13 cellular contexts compared by ENCODE assay signal in genomic region chr12:15726029-15726756, GRCh38.
DNase-seq lines count a peak whose midpoint lies in the region; ATAC-seq and TF ChIP-seq lines count a peak whose summit lies in the region.
"Had no signal": no experiment of that assay in that cellular context is flagged by ENCODE, and none has a peak within 500 bp of the region (broad histone marks: within the 10 kb centered on the region; RNA-seq: fewer than 3 reads in every experiment).

No MANE protein-coding gene starts in this region.

- in situ Hi-C loops in GM23248 (cut with MboI), result no loop called here

- peak overlapping the region; percentile 13; the same call in 1 of the 2 replicates for H3K4me3 ChIP-seq in GM23248
- H3K4me3 ChIP-seq in SK-N-SH (ENCODE audit: low read depth in 2 of 2, low read length in 1 of 2), result no peak overlapping the region
- H3K4me3 ChIP-seq: thyroid gland had no signal

- H3K4me2 ChIP-seq in GM23248 (ENCODE audit: unreplicated experiment), result peak overlapping the region; percentile 76
- peak overlapping the region; percentile 23; the same call in 1 of the 2 replicates for H3K4me2 ChIP-seq in SK-N-SH

- H3F3A ChIP-seq in GM23248 (ENCODE audit: insufficient read depth) (peaks cover 53% of the 10 kb centered on the region), SK-N-SH (replicated peaks; ENCODE audit: insufficient read depth) (peaks cover 24% of the 10 kb centered on the region)

- no peaks in the 10 kb centered on the region for H3K36me3 Mint-ChIP-seq in natural killer cell treated with Interleukin-12 subunit alpha and Interleukin-12 subunit beta and Interleukin-15 and Interleukin-18, amount 100 ng/mL, for 72 hours
- H3K36me3 Mint-ChIP-seq in activated naive CD8-positive, alpha-beta T cell treated with anti-CD3 and anti-CD28 coated beads, Interleukin-2, amount 50 U/mL, for 24 hours (ENCODE audit: low read depth), result no peaks in the 10 kb centered on the region
- H3K36me3 Mint-ChIP-seq: T-cell had no signal

- TF ChIP-seq RAD21 in SK-N-SH (IDR thresholded peaks at IDR 0.05; ENCODE audit: low read length), result no peak

- no peak for TF ChIP-seq CTCF in SK-N-SH (IDR thresholded peaks at IDR 0.05)

- H3K27ac Mint-ChIP-seq in natural killer cell treated with Interleukin-12 subunit alpha and Interleukin-12 subunit beta and Interleukin-15 and Interleukin-18, amount 100 ng/mL, for 72 hours, result no peak overlapping the region
- no peak overlapping the region for H3K27ac Mint-ChIP-seq in activated naive CD8-positive, alpha-beta T cell treated with anti-CD3 and anti-CD28 coated beads, Interleukin-2, amount 50 U/mL, for 24 hours
- H3K27ac Mint-ChIP-seq: T-cell had no signal

- peak overlapping the region; percentile 71 for H3K9ac ChIP-seq in GM23248
- H3K9ac ChIP-seq in SK-N-SH, result peak overlapping the region; percentile 32; the same call in 1 of the 2 replicates

- H3K4me3 Mint-ChIP-seq in natural killer cell treated with Interleukin-12 subunit alpha and Interleukin-12 subunit beta and Interleukin-15 and Interleukin-18, amount 100 ng/mL, for 72 hours, result no peak overlapping the region
- H3K4me3 Mint-ChIP-seq in activated naive CD8-positive, alpha-beta T cell treated with anti-CD3 and anti-CD28 coated beads, Interleukin-2, amount 50 U/mL, for 24 hours, result no peak overlapping the region
- H3K4me3 Mint-ChIP-seq: T-cell had no signal

- intact Hi-C loops in Right ventricle myocardium superior (cut with DNase I), result no loop called here

- POLR2A ChIA-PET in SK-N-SH (lab: Yijun Ruan, JAX), result no interaction called here

- H3K79me2 ChIP-seq in GM23248 (ENCODE audit: insufficient read depth), result peaks cover 94% of the 10 kb centered on the region
- H3K79me2 ChIP-seq in SK-N-SH (ENCODE audit: insufficient read depth), result peaks cover 78% of the 10 kb centered on the region

- no peaks in the 10 kb centered on the region for H3K36me3 ChIP-seq in GM23248 (ENCODE audit: low read depth)
- peaks cover 0 to 3% of the 10 kb centered on the region in 2 experiments for H3K36me3 ChIP-seq in SK-N-SH (replicated peaks in 1 of 2; ENCODE audit: control insufficient read depth in 1 of 2, insufficient read depth in 2 of 2, low read length in 1 of 2)
- H3K36me3 ChIP-seq: thyroid gland had no signal

- DNase-seq in GM23248 (peak; percentile 52), SK-N-SH (no peak), Right ventricle myocardium superior (no peak), putamen (ENCODE audit: low spot score) (peak; percentile 33), amniotic stem cell (lab: John Stamatoyannopoulos, UW) (no peak)
- no peak for DNase-seq in natural killer cell treated with Interleukin-12 subunit alpha and Interleukin-12 subunit beta and Interleukin-15 and Interleukin-18, amount 100 ng/mL, for 72 hours (ENCODE audit: low spot score)
- DNase-seq in activated naive CD8-positive, alpha-beta T cell treated with anti-CD3 and anti-CD28 coated beads, Interleukin-2, amount 50 U/mL, for 24 hours, result no peak
- DNase-seq: COR-L47, NCI-H526, nucleus accumbens, T-cell, thyroid gland had no signal

- no peak for TF ChIP-seq EP300 in SK-N-SH (IDR thresholded peaks at IDR 0.05; ENCODE audit: borderline replicate concordance in 1 of 2, low read depth in 1 of 2, low read length in 1 of 2)

- 0 to 12% methylated on average over 1 of the region's 1 CpG for WGBS in GM23248 (ENCODE audit: low coverage in 1 of 2, low lambda C conversion rate in 2 of 2, missing lambda C conversion rate in 2 of 2), 2 experiments
- 71% methylated on average over 1 of the region's 1 CpG for WGBS in SK-N-SH (ENCODE audit: low lambda C conversion rate)

- H3K27me3 ChIP-seq in GM23248 (replicated peaks; ENCODE audit: insufficient read depth), result no peaks in the 10 kb centered on the region
- no peaks in the 10 kb centered on the region for H3K27me3 ChIP-seq in SK-N-SH (ENCODE audit: insufficient read depth)
- H3K27me3 ChIP-seq: thyroid gland had no signal

- H3K27me3 Mint-ChIP-seq in natural killer cell treated with Interleukin-12 subunit alpha and Interleukin-12 subunit beta and Interleukin-15 and Interleukin-18, amount 100 ng/mL, for 72 hours, result peaks cover 4 to 25% of the 10 kb centered on the region in 2 donors
- peaks cover 5% of the 10 kb centered on the region for H3K27me3 Mint-ChIP-seq in activated naive CD8-positive, alpha-beta T cell treated with anti-CD3 and anti-CD28 coated beads, Interleukin-2, amount 50 U/mL, for 24 hours

- CTCF ChIA-PET in SK-N-SH (lab: Yijun Ruan, JAX), result no interaction called here

- peak overlapping the region; percentile 92 for H3K27ac ChIP-seq in GM23248
- peak overlapping the region in 1 of 2 experiments; percentile 86; a peak in 2 of 4 replicates for H3K27ac ChIP-seq in SK-N-SH (ENCODE audit: low read depth in 2 of 2, low read length in 1 of 2)

- H3K9me3 Mint-ChIP-seq in natural killer cell treated with Interleukin-12 subunit alpha and Interleukin-12 subunit beta and Interleukin-15 and Interleukin-18, amount 100 ng/mL, for 72 hours, result no peaks in the 10 kb centered on the region
- H3K9me3 Mint-ChIP-seq in activated naive CD8-positive, alpha-beta T cell treated with anti-CD3 and anti-CD28 coated beads, Interleukin-2, amount 50 U/mL, for 24 hours, result no peaks in the 10 kb centered on the region
- H3K9me3 Mint-ChIP-seq: T-cell had no signal

- H3K9me2 ChIP-seq in GM23248 (ENCODE audit: insufficient read depth) (no peaks in the 10 kb centered on the region), SK-N-SH (no peaks in the 10 kb centered on the region)

- peak; percentile 59 for ATAC-seq in Right ventricle myocardium superior (ENCODE audit: poor library complexity)
- no peak for ATAC-seq in GM19467 (IDR thresholded peaks at IDR 0.05; ENCODE audit: unreplicated experiment)
- no peak for ATAC-seq in natural killer cell treated with Interleukin-12 subunit alpha and Interleukin-12 subunit beta and Interleukin-15 and Interleukin-18, amount 100 ng/mL, for 72 hours
- no peak for ATAC-seq in activated naive CD8-positive, alpha-beta T cell treated with anti-CD3 and anti-CD28 coated beads, Interleukin-2, amount 50 U/mL, for 24 hours
- ATAC-seq: T-cell had no signal

- no peaks in the 10 kb centered on the region for H4K20me1 ChIP-seq in GM23248 (ENCODE audit: insufficient read depth)
- no peaks in the 10 kb centered on the region for H4K20me1 ChIP-seq in SK-N-SH (ENCODE audit: insufficient read depth)

- H2AFZ ChIP-seq in GM23248, result no peak overlapping the region
- no peak overlapping the region for H2AFZ ChIP-seq in SK-N-SH (ENCODE audit: low read depth)

- H3K9me3 ChIP-seq in GM23248 (ENCODE audit: low read depth) (no peaks in the 10 kb centered on the region), SK-N-SH (peaks cover 8% of the 10 kb centered on the region; the same call in 1 of the 2 replicates)
- H3K9me3 ChIP-seq: thyroid gland had no signal

- H3K4me1 ChIP-seq in GM23248 (ENCODE audit: insufficient read depth), result peaks cover 51% of the 10 kb centered on the region
- peaks cover 0 to 30% of the 10 kb centered on the region in 2 experiments; a peak in 2 of 4 replicates for H3K4me1 ChIP-seq in SK-N-SH (ENCODE audit: control insufficient read depth in 1 of 2, insufficient read depth in 2 of 2, low read depth in 1 of 2, low read length in 1 of 2)

- no peaks in the 10 kb centered on the region for H3K4me1 Mint-ChIP-seq in natural killer cell treated with Interleukin-12 subunit alpha and Interleukin-12 subunit beta and Interleukin-15 and Interleukin-18, amount 100 ng/mL, for 72 hours (ENCODE audit: low read depth in 2 of 2)
- H3K4me1 Mint-ChIP-seq in activated naive CD8-positive, alpha-beta T cell treated with anti-CD3 and anti-CD28 coated beads, Interleukin-2, amount 50 U/mL, for 24 hours, result no peaks in the 10 kb centered on the region
- H3K4me1 Mint-ChIP-seq: T-cell had no signal

TF ChIP-seq in SK-N-SH, 30 proteins besides CTCF, POLR2A, EP300 and RAD21:
- no peak for TF ChIP-seq USF2 (IDR thresholded peaks at IDR 0.05; ENCODE audit: borderline replicate concordance, low read depth, low read length)
- TF ChIP-seq FOXJ3 (CRISPR knock-in tag; IDR thresholded peaks at IDR 0.05), result no peak
- no peak for TF ChIP-seq TCF12 (IDR thresholded peaks at IDR 0.05)
- TF ChIP-seq MAX (IDR thresholded peaks at IDR 0.05; ENCODE audit: low read depth), result no peak
TF ChIP-seq in SK-N-SH: peak in this region for 0.

Comparison
In these comparisons a context has a peak if more than half of its experiments do, and no peak if none do; other contexts are left out.
1. DNase-seq: peak in GM23248 (single experiment) and putamen (single experiment); none in SK-N-SH (single experiment), Right ventricle myocardium superior (single experiment), natural killer cell treated with Interleukin-12 subunit alpha and Interleukin-12 subunit beta and Interleukin-15 and Interleukin-18, amount 100 ng/mL, for 72 hours (single experiment), activated naive CD8-positive, alpha-beta T cell treated with anti-CD3 and anti-CD28 coated beads, Interleukin-2, amount 50 U/mL, for 24 hours (single experiment) and amniotic stem cell (single experiment).